ENCODE assay signal across 1 cellular context in genomic region chr14:23618415-23618988, GRCh38.
A peak's percentile ranks its signal among the peaks of the same experiment; 100 is the strongest.
TF ChIP-seq lines count a peak whose summit lies in the region.

No MANE protein-coding gene starts in this region.

TF ChIP-seq in HepG2, 621 proteins besides CTCF, POLR2A, EP300 and RAD21 (continues in another document):
- no peak for TF ChIP-seq ERF (CRISPR knock-in tag; IDR thresholded peaks at IDR 0.05)
- TF ChIP-seq TEAD3 (CRISPR knock-in tag; optimal IDR thresholded peaks at IDR 0.05; ENCODE audit: borderline replicate concordance) = peak; percentile 42
- TF ChIP-seq FOXP4 (CRISPR knock-in tag; IDR thresholded peaks at IDR 0.05) = peak; percentile 64
- TF ChIP-seq BRD4 (CRISPR knock-in tag; IDR thresholded peaks at IDR 0.05) = no peak
- TF ChIP-seq ZNF615 (CRISPR knock-in tag; IDR thresholded peaks at IDR 0.05; ENCODE audit: borderline replicate concordance) = no peak
- TF ChIP-seq ZNF878 (CRISPR knock-in tag; IDR thresholded peaks at IDR 0.05) = peak; percentile 36; the same call in 1 of the 2 replicates
- peak; percentile 69; the same call in 1 of the 2 replicates for TF ChIP-seq HOXA5 (CRISPR knock-in tag; IDR thresholded peaks at IDR 0.05)
- peak; percentile 88 for TF ChIP-seq CEBPG (CRISPR knock-in tag; IDR thresholded peaks at IDR 0.05)
- peak; percentile 95; the same call in 1 of the 2 replicates for TF ChIP-seq FOXK1 (CRISPR knock-in tag; IDR thresholded peaks at IDR 0.05; ENCODE audit: borderline replicate concordance, low read depth)
- TF ChIP-seq FOXJ3 (CRISPR knock-in tag; IDR thresholded peaks at IDR 0.05; ENCODE audit: borderline replicate concordance) = peak; percentile 66; the same call in 1 of the 2 replicates
- 0 out of 2 replicates have a peak, but pooled peaks have one; percentile 17 for TF ChIP-seq NCOA2 (CRISPR knock-in tag; IDR thresholded peaks at IDR 0.05)
- no peak for TF ChIP-seq ZFP36L2 (CRISPR knock-in tag; IDR thresholded peaks at IDR 0.05)
- TF ChIP-seq NR2C2 (CRISPR knock-in tag; IDR thresholded peaks at IDR 0.05; ENCODE audit: borderline replicate concordance) = peak; percentile 28; the same call in 1 of the 2 replicates
- peak; percentile 56; the same call in 1 of the 2 replicates for TF ChIP-seq ZBTB25 (CRISPR knock-in tag; IDR thresholded peaks at IDR 0.05)
- peak; percentile 58; the same call in 1 of the 2 replicates for TF ChIP-seq ZMYM4 (CRISPR knock-in tag; IDR thresholded peaks at IDR 0.05)
- no peak for TF ChIP-seq ZNF510 (CRISPR knock-in tag; IDR thresholded peaks at IDR 0.05; ENCODE audit: low read depth)
- TF ChIP-seq PAXIP1 (CRISPR knock-in tag; conservative IDR thresholded peaks at IDR 0.05) = peak; percentile 20; the same call in 1 of the 2 replicates
- TF ChIP-seq ZMYM2 (CRISPR knock-in tag; IDR thresholded peaks at IDR 0.05) = 0 out of 2 replicates have a peak, but pooled peaks have one; percentile 23
- TF ChIP-seq ZNF724P (CRISPR knock-in tag; IDR thresholded peaks at IDR 0.05; ENCODE audit: borderline replicate concordance) = 0 out of 2 replicates have a peak, but pooled peaks have one; percentile 25
- peak; percentile 36; the same call in 1 of the 2 replicates for TF ChIP-seq THAP11 (CRISPR knock-in tag; IDR thresholded peaks at IDR 0.05)
- peak; percentile 69; the same call in 1 of the 2 replicates for TF ChIP-seq ZNF121 (CRISPR knock-in tag; IDR thresholded peaks at IDR 0.05)
- TF ChIP-seq BCL6 (CRISPR knock-in tag; IDR thresholded peaks at IDR 0.05) = peak; percentile 29; the same call in 1 of the 2 replicates
- 0 out of 2 replicates have a peak, but pooled peaks have one; percentile 36 for TF ChIP-seq CBX5 (CRISPR knock-in tag; IDR thresholded peaks at IDR 0.05; ENCODE audit: borderline replicate concordance)
- TF ChIP-seq ZNF644 (CRISPR knock-in tag; IDR thresholded peaks at IDR 0.05; ENCODE audit: low read depth) = peak; percentile 99
- no peak for TF ChIP-seq ZNF263 (CRISPR knock-in tag; IDR thresholded peaks at IDR 0.05)
- peak; percentile 29; the same call in 1 of the 2 replicates for TF ChIP-seq ZMYM3 (CRISPR knock-in tag; IDR thresholded peaks at IDR 0.05)
- TF ChIP-seq HOMEZ (CRISPR knock-in tag; IDR thresholded peaks at IDR 0.05; ENCODE audit: low read depth) = 0 out of 2 replicates have a peak, but pooled peaks have one; percentile 5
- no peak for TF ChIP-seq FOXP1 (IDR thresholded peaks at IDR 0.05)
- TF ChIP-seq FOXP1 (CRISPR knock-in tag; IDR thresholded peaks at IDR 0.05) = peak; percentile 81
- TF ChIP-seq ARID5B (CRISPR knock-in tag; IDR thresholded peaks at IDR 0.05) = peak; percentile 76
- 0 out of 2 replicates have a peak, but pooled peaks have one; percentile 45 for TF ChIP-seq ZNF549 (CRISPR knock-in tag; IDR thresholded peaks at IDR 0.05)
- TF ChIP-seq ZNF12 (CRISPR knock-in tag; IDR thresholded peaks at IDR 0.05) = peak; percentile 87
- peak; percentile 65; the same call in 1 of the 2 replicates for TF ChIP-seq FOXO1 (CRISPR knock-in tag; IDR thresholded peaks at IDR 0.05)
- peak; percentile 76; the same call in 1 of the 2 replicates for TF ChIP-seq EHMT2 (IDR thresholded peaks at IDR 0.05; ENCODE audit: borderline replicate concordance, low read depth, low read length)
- no peak for TF ChIP-seq TBP (CRISPR knock-in tag; IDR thresholded peaks at IDR 0.05)
- peak; percentile 46; the same call in 1 of the 2 replicates for TF ChIP-seq KAT8 (CRISPR knock-in tag; IDR thresholded peaks at IDR 0.05)
- TF ChIP-seq CEBPB (IDR thresholded peaks at IDR 0.05; ENCODE audit: borderline replicate concordance, low read depth, low read length) = peak; percentile 96
- peak; percentile 90 for TF ChIP-seq GATAD2A (CRISPR knock-in tag; IDR thresholded peaks at IDR 0.05)
- TF ChIP-seq TRIM24 (CRISPR knock-in tag; IDR thresholded peaks at IDR 0.05) = peak; percentile 74; the same call in 1 of the 2 replicates
- TF ChIP-seq ZNF430 (CRISPR knock-in tag; IDR thresholded peaks at IDR 0.05) = 0 out of 2 replicates have a peak, but pooled peaks have one; percentile 31
- no peak for TF ChIP-seq ZNF790 (CRISPR knock-in tag; IDR thresholded peaks at IDR 0.05; ENCODE audit: borderline replicate concordance)
- no peak for TF ChIP-seq MATR3 (CRISPR knock-in tag; IDR thresholded peaks at IDR 0.05)
- TF ChIP-seq NR1H2 (CRISPR knock-in tag; IDR thresholded peaks at IDR 0.05; ENCODE audit: borderline replicate concordance, low read depth) = 0 out of 2 replicates have a peak, but pooled peaks have one; percentile 57
- peak; percentile 95 for TF ChIP-seq TEF (CRISPR knock-in tag; IDR thresholded peaks at IDR 0.05)
- TF ChIP-seq ZBTB7A (CRISPR knock-in tag; IDR thresholded peaks at IDR 0.05) = peak; percentile 40; the same call in 1 of the 2 replicates
- TF ChIP-seq ATF7 (IDR thresholded peaks at IDR 0.05) = no peak
- no peak for TF ChIP-seq ATF7 (CRISPR knock-in tag; IDR thresholded peaks at IDR 0.05)
- peak; percentile 48; the same call in 1 of the 2 replicates for TF ChIP-seq MYPOP (CRISPR knock-in tag; IDR thresholded peaks at IDR 0.05)
- peak; percentile 94 for TF ChIP-seq FOXA3 (CRISPR knock-in tag; IDR thresholded peaks at IDR 0.05)
- TF ChIP-seq FOXA1 (IDR thresholded peaks at IDR 0.05) = no peak
- TF ChIP-seq FOXA1 (CRISPR knock-in tag; IDR thresholded peaks at IDR 0.05) = peak; percentile 91
- TF ChIP-seq YEATS2 (CRISPR knock-in tag; IDR thresholded peaks at IDR 0.05; ENCODE audit: borderline replicate concordance) = 0 out of 2 replicates have a peak, but pooled peaks have one; percentile 20
- TF ChIP-seq SYNCRIP (IDR thresholded peaks at IDR 0.05; ENCODE audit: insufficient read depth, low read depth, low read length) = no peak
- peak; percentile 67 for TF ChIP-seq HNF4A (CRISPR knock-in tag; IDR thresholded peaks at IDR 0.05)
- 0 out of 2 replicates have a peak, but pooled peaks have one; percentile 21 for TF ChIP-seq RARA (CRISPR knock-in tag; IDR thresholded peaks at IDR 0.05)
- TF ChIP-seq MED1 (CRISPR knock-in tag; IDR thresholded peaks at IDR 0.05) = peak; percentile 41; the same call in 1 of the 2 replicates
- no peak for TF ChIP-seq ZNF292 (CRISPR knock-in tag; IDR thresholded peaks at IDR 0.05; ENCODE audit: borderline replicate concordance, low read depth)
